ENCODE assay signal across 12 cellular contexts in genomic region chr4:71230613-71231012, GRCh38.
A peak's percentile ranks its signal among the peaks of the same experiment; 100 is the strongest.
DNase-seq lines count a peak whose midpoint lies in the region; ATAC-seq, FAIRE-seq and TF ChIP-seq lines count a peak whose summit lies in the region.
"Had no signal": no experiment of that assay in that cellular context is flagged by ENCODE, and none has a peak within 500 bp of the region (broad histone marks: within the 10 kb centered on the region; RNA-seq: fewer than 3 reads in every experiment).

No MANE protein-coding gene starts in this region.

- H3K36me3 Mint-ChIP-seq in neural progenitor cell: no peaks in the 10 kb centered on the region

- DNase-seq in HepG2 (ENCODE audit: low spot score) (no peak), foreskin keratinocyte (no peak), neural progenitor cell (ENCODE audit: low spot score) (no peak), T-helper 2 cell (no peak)
- DNase-seq: activated T-cell treated with anti-CD3 and anti-CD28 coated beads, Interleukin-2, amount 50 U/mL, for 72 hours; NCI-H510A had no signal

- peak overlapping the region; percentile 62 for H3K4me3 Mint-ChIP-seq in neural progenitor cell
- H3K4me3 Mint-ChIP-seq: activated T-cell treated with anti-CD3 and anti-CD28 coated beads, Interleukin-2, amount 50 U/mL, for 72 hours had no signal

- H3K27me3 ChIP-seq in liver (ENCODE audit: control insufficient read depth in 4 of 4, insufficient read depth in 4 of 4, low read length in 3 of 4) (no peaks in the 10 kb centered on the region), HepG2 (ENCODE audit: control insufficient read depth in 1 of 2, insufficient read depth in 2 of 2, low read length in 2 of 2) (peaks cover 0 to 11% of the 10 kb centered on the region in 2 experiments; a peak in 4 of 5 replicates), foreskin keratinocyte (peaks cover 11% of the 10 kb centered on the region), neural progenitor cell (no peaks in the 10 kb centered on the region)
- H3K27me3 ChIP-seq: SJSA1, vagina had no signal

- H3K9ac ChIP-seq in liver (ENCODE audit: low read depth in 1 of 2, low read length in 2 of 2): peak overlapping the region; percentile 37 to 96
- H3K9ac ChIP-seq in HepG2 (ENCODE audit: insufficient read depth, low read depth, low read length): no peak overlapping the region
- no peak overlapping the region for H3K9ac ChIP-seq in neural progenitor cell

- H3K27ac ChIP-seq in liver (ENCODE audit: low read depth in 1 of 2, low read length in 2 of 2) (peak overlapping the region; percentile 95 to 96), HepG2 (ENCODE audit: extremely low read length, insufficient read depth, low read length) (no peak overlapping the region), foreskin keratinocyte (no peak overlapping the region), neural progenitor cell (no peak overlapping the region)
- H3K27ac ChIP-seq: SJSA1, vagina had no signal

- intact Hi-C loops in HepG2 (cut with micrococcal nuclease; ENCODE audit: unreplicated experiment): no loop called here

- H2AFZ ChIP-seq in HepG2 (ENCODE audit: low read length) (no peak overlapping the region), neural progenitor cell (replicated peaks) (no peak overlapping the region)

- no peak for TF ChIP-seq EP300 in HepG2 (IDR thresholded peaks at IDR 0.05; ENCODE audit: low read depth in 2 of 2, low read length in 2 of 2)
- TF ChIP-seq EP300 in HepG2 (CRISPR knock-in tag; IDR thresholded peaks at IDR 0.05; ENCODE audit: borderline replicate concordance): no peak

- peaks cover 32% of the 10 kb centered on the region for H3K4me1 Mint-ChIP-seq in neural progenitor cell

- no peaks in the 10 kb centered on the region for H3K9me3 Mint-ChIP-seq in neural progenitor cell
- H3K9me3 Mint-ChIP-seq: activated T-cell treated with anti-CD3 and anti-CD28 coated beads, Interleukin-2, amount 50 U/mL, for 72 hours had no signal

- ATAC-seq in HepG2 (no peak), foreskin keratinocyte (peak; percentile 10), GM21825 (IDR thresholded peaks at IDR 0.05; ENCODE audit: unreplicated experiment) (no peak), GM19397 (IDR thresholded peaks at IDR 0.05; ENCODE audit: unreplicated experiment) (no peak), HG03045 (IDR thresholded peaks at IDR 0.05; ENCODE audit: unreplicated experiment) (no peak)
- ATAC-seq: activated T-cell treated with anti-CD3 and anti-CD28 coated beads, Interleukin-2, amount 50 U/mL, for 72 hours had no signal

- CTCF ChIA-PET in HepG2 (lab: Yijun Ruan, JAX; ENCODE audit: low intra/inter-chr PET ratio, low total read pairs): interaction anchor here (1.0 kb wide), 1 partner anchor 483 kb away, joined by 5 read pairs; no protein-coding TSS in a partner anchor

- TF ChIP-seq POLR2A in HepG2 (IDR thresholded peaks at IDR 0.05; ENCODE audit: insufficient read depth in 1 of 2, low read depth in 2 of 2, low read length in 2 of 2): no peak

- H3K4me1 ChIP-seq in liver (ENCODE audit: control insufficient read depth in 4 of 4, insufficient read depth in 4 of 4, low read length in 3 of 4): peaks cover 3 to 57% (median 35%) of the 10 kb centered on the region in 4 donors
- H3K4me1 ChIP-seq in HepG2 (ENCODE audit: insufficient read depth, low read length): no peaks in the 10 kb centered on the region
- H3K4me1 ChIP-seq in foreskin keratinocyte: no peaks in the 10 kb centered on the region
- H3K4me1 ChIP-seq in neural progenitor cell: peaks cover 17% of the 10 kb centered on the region
- H3K4me1 ChIP-seq: SJSA1 had no signal

- H3K79me2 ChIP-seq in HepG2 (ENCODE audit: insufficient read depth, low read length): no peaks in the 10 kb centered on the region
- no peaks in the 10 kb centered on the region for H3K79me2 ChIP-seq in neural progenitor cell (ENCODE audit: low read depth)

- TF ChIP-seq RAD21 in liver (IDR thresholded peaks at IDR 0.05) (no peak), HepG2 (CRISPR knock-in tag; IDR thresholded peaks at IDR 0.05) (no peak)

- H3K4me2 ChIP-seq in HepG2 (ENCODE audit: low read depth, low read length): no peak overlapping the region
- H3K4me2 ChIP-seq in neural progenitor cell: no peak overlapping the region

- H3K36me3 ChIP-seq in liver (ENCODE audit: control insufficient read depth in 4 of 4, insufficient read depth in 3 of 4, low read depth in 1 of 4, low read length in 3 of 4): no peaks in the 10 kb centered on the region
- no peaks in the 10 kb centered on the region for H3K36me3 ChIP-seq in HepG2 (replicated peaks in 1 of 2; ENCODE audit: control insufficient read depth in 1 of 2, insufficient read depth in 2 of 2, low read length in 2 of 2)
- H3K36me3 ChIP-seq in neural progenitor cell: no peaks in the 10 kb centered on the region
- H3K36me3 ChIP-seq: SJSA1, vagina had no signal

- no TSS peak for BruUV-seq in HepG2 (replicated peaks; lab: Mats Ljungman, UMichigan)

- no peaks in the 10 kb centered on the region for H3K9me3 ChIP-seq in liver (ENCODE audit: control insufficient read depth in 4 of 4, low read length in 3 of 4)
- H3K9me3 ChIP-seq in HepG2 (ENCODE audit: low read length): no peaks in the 10 kb centered on the region
- no peaks in the 10 kb centered on the region for H3K9me3 ChIP-seq in neural progenitor cell (ENCODE audit: low read depth)
- H3K9me3 ChIP-seq: SJSA1, vagina had no signal

- no peaks in the 10 kb centered on the region for H3K27me3 Mint-ChIP-seq in neural progenitor cell (ENCODE audit: insufficient read depth, low read depth)

- in situ Hi-C loops in HepG2 (cut with HindIII; ENCODE audit: extremely low pct_ligation_motif_present, low pct_unique_long_range_greater_than_20kb): no loop called here

- no peak for TF ChIP-seq CTCF in liver (IDR thresholded peaks at IDR 0.05; ENCODE audit: low read depth, low read length, missing input control)
- TF ChIP-seq CTCF in HepG2 (CRISPR knock-in tag; IDR thresholded peaks at IDR 0.05): no peak
- no peak for TF ChIP-seq CTCF in foreskin keratinocyte (conservative IDR thresholded peaks at IDR 0.05)
- no peak for TF ChIP-seq CTCF in neural progenitor cell (IDR thresholded peaks at IDR 0.05)

- WGBS in liver: 27% methylated on average over 6 of the region's 6 CpGs
- 47% methylated on average over 6 of the region's 6 CpGs for WGBS in HepG2 (ENCODE audit: low lambda C conversion rate)

- no peak overlapping the region for H3K27ac Mint-ChIP-seq in neural progenitor cell
- H3K27ac Mint-ChIP-seq: activated T-cell treated with anti-CD3 and anti-CD28 coated beads, Interleukin-2, amount 50 U/mL, for 72 hours had no signal

- H3F3A ChIP-seq in neural progenitor cell (ENCODE audit: low read depth): peaks cover 10% of the 10 kb centered on the region

- H4K20me1 ChIP-seq in HepG2 (ENCODE audit: insufficient read depth, low read length) (no peaks in the 10 kb centered on the region), neural progenitor cell (ENCODE audit: low read depth) (no peaks in the 10 kb centered on the region)

- POLR2A ChIA-PET in HepG2 (lab: Yijun Ruan, JAX): no interaction called here

- H3K4me3 ChIP-seq in liver (ENCODE audit: low read depth in 1 of 3, low read length in 3 of 3) (peak overlapping the region in 2 of 3 donors; percentile 3 to 15), HepG2 (replicated peaks in 1 of 3; ENCODE audit: insufficient read depth in 1 of 3, low read depth in 2 of 3, low read length in 3 of 3) (no peak overlapping the region), neural progenitor cell (no peak overlapping the region)
- H3K4me3 ChIP-seq: SJSA1, vagina had no signal

- no peak for FAIRE-seq in HepG2 (lab: Jason Lieb, UNC)

TF ChIP-seq in liver, 16 proteins besides CTCF, POLR2A, EP300 and RAD21:
- no peak for TF ChIP-seq FOXA2 (IDR thresholded peaks at IDR 0.05)
- no peak for TF ChIP-seq GABPA (IDR thresholded peaks at IDR 0.05 in 1 of 2, conservative IDR thresholded peaks at IDR 0.05 in 1 of 2)
- TF ChIP-seq, protein P1, sequence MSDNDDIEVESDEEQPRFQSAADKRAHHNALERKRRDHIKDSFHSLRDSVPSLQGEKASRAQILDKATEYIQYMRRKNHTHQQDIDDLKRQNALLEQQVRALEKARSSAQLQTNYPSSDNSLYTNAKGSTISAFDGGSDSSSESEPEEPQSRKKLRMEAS (IDR thresholded peaks at IDR 0.05): no peak
- no peak for TF ChIP-seq TAF1 (conservative IDR thresholded peaks at IDR 0.05)

TF ChIP-seq in HepG2, 621 proteins besides CTCF, POLR2A, EP300 and RAD21 (continues in another document):
- no peak for TF ChIP-seq MAZ (IDR thresholded peaks at IDR 0.05; ENCODE audit: borderline replicate concordance, low read depth, low read length)
- TF ChIP-seq MAZ (CRISPR knock-in tag; IDR thresholded peaks at IDR 0.05; ENCODE audit: low read depth): no peak
- no peak for TF ChIP-seq ZXDC (CRISPR knock-in tag; IDR thresholded peaks at IDR 0.05)
- TF ChIP-seq GFI1 (CRISPR knock-in tag; IDR thresholded peaks at IDR 0.05; ENCODE audit: borderline replicate concordance): no peak
- TF ChIP-seq TMF1 (CRISPR knock-in tag; IDR thresholded peaks at IDR 0.05; ENCODE audit: low read depth): no peak
- TF ChIP-seq, protein P2, sequence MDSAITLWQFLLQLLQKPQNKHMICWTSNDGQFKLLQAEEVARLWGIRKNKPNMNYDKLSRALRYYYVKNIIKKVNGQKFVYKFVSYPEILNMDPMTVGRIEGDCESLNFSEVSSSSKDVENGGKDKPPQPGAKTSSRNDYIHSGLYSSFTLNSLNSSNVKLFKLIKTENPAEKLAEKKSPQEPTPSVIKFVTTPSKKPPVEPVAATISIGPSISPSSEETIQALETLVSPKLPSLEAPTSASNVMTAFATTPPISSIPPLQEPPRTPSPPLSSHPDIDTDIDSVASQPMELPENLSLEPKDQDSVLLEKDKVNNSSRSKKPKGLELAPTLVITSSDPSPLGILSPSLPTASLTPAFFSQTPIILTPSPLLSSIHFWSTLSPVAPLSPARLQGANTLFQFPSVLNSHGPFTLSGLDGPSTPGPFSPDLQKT (CRISPR knock-in tag; IDR thresholded peaks at IDR 0.05; ENCODE audit: borderline replicate concordance): no peak
- no peak for TF ChIP-seq NR2F1 (CRISPR knock-in tag; IDR thresholded peaks at IDR 0.05)

Comparison
In these comparisons a context has a peak if more than half of its experiments do, and no peak if none do; other contexts are left out.
1. H3K27ac ChIP-seq: peak in liver (2 of 2); none in HepG2 (single experiment), foreskin keratinocyte (single experiment) and neural progenitor cell (single experiment).
2. H3K4me3 ChIP-seq: peak in liver (2 of 3); none in HepG2 (0 of 3) and neural progenitor cell (single experiment).
3. H3K9ac ChIP-seq: peak in liver (2 of 2); none in HepG2 (single experiment) and neural progenitor cell (single experiment).